In genomic region chr3:90092994-90093393, GRCh38 we compare ENCODE assay signal across 1 cellular context.
TF ChIP-seq lines count a peak whose summit lies in the region.

No MANE protein-coding gene starts in this region.

TF ChIP-seq in H1, 55 proteins besides CTCF, POLR2A, EP300 and RAD21 (continued from another document):
- TF ChIP-seq RXRA (IDR thresholded peaks at IDR 0.05; ENCODE audit: insufficient read depth, low read depth, low read length) (no peak), TEAD4 (IDR thresholded peaks at IDR 0.05; ENCODE audit: low read depth, low read length) (no peak), SUZ12 (IDR thresholded peaks at IDR 0.05; ENCODE audit: low read length) (no peak), TAF7 (optimal IDR thresholded peaks at IDR 0.05; ENCODE audit: borderline replicate concordance, low read depth, low read length) (no peak), FOSL1 (IDR thresholded peaks at IDR 0.05; ENCODE audit: insufficient read depth, low read depth, low read length) (no peak)
- TF ChIP-seq, protein P1, sequence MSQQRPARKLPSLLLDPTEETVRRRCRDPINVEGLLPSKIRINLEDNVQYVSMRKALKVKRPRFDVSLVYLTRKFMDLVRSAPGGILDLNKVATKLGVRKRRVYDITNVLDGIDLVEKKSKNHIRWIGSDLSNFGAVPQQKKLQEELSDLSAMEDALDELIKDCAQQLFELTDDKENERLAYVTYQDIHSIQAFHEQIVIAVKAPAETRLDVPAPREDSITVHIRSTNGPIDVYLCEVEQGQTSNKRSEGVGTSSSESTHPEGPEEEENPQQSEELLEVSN (IDR thresholded peaks at IDR 0.05) = no peak
